In the genomic region with DNA sequence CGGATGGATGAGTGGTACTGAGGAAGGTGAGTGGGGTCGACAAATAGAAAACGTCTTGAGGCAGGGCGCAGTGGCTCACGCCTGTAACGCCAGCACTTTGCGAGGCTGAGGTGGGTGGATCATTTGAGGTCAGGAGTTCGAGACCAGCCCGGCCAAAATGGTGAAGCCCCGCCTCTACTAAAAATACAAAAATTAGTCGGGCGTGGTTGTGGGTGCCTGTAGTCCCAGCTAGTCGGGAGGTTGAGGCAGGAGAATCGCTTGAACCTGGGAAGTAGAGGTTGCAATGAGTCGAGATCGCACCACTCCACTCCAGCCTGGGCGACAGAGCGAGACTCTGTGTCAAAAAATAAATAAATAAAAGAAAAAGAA, we compare ENCODE assay signal across 9 cellular contexts. TPM values are rescaled to one million over a fixed set of nuclear protein-coding genes. Genes with fewer than 3 reads are reported as not detected.
DNase-seq lines count a peak whose midpoint lies in the region; ATAC-seq, FAIRE-seq and TF ChIP-seq lines count a peak whose summit lies in the region.
"Not testable (repeated sequence)": the region's sequence is repeated elsewhere in the genome, so short reads cannot be mapped to it uniquely, and the experiment has no call there.
"Had no signal": no experiment of that assay in that cellular context is flagged by ENCODE, and none has a peak within 500 bp of the region (broad histone marks: within the 10 kb centered on the region; RNA-seq: fewer than 3 reads in every experiment).

No MANE protein-coding gene starts in this region.

- not testable (repeated sequence) for H2AFZ ChIP-seq in OCI-LY3 (ENCODE audit: low read depth, low read length)
- peak overlapping the region; percentile 94 for H2AFZ ChIP-seq in K562 (ENCODE audit: low read depth, low read length)

- not testable (repeated sequence) for H3K36me3 Mint-ChIP-seq in activated CD8-positive, alpha-beta T cell treated with anti-CD3 and anti-CD28 coated beads for 36 hours (ENCODE audit: low read depth)

- H3K9me1 ChIP-seq in K562 (ENCODE audit: control insufficient read depth, insufficient read depth, low read length): not testable (repeated sequence)

- H3K36me3 ChIP-seq in GM06990 (ENCODE audit: control insufficient read depth, insufficient read depth, low read length); K562 (ENCODE audit: control insufficient read depth, insufficient read depth, low read length); cardiac muscle cell; mesodermal cell (ENCODE audit: control insufficient read depth, insufficient read depth, low read length); sigmoid colon; upper lobe of left lung: not testable (repeated sequence)
- H3K36me3 ChIP-seq in OCI-LY3 (replicated peaks; ENCODE audit: low read depth, low read length): peaks cover 30% of the 10 kb centered on the region

- not testable (repeated sequence) for ATAC-seq in activated CD8-positive, alpha-beta T cell treated with anti-CD3 and anti-CD28 coated beads for 36 hours; K562; upper lobe of left lung (ENCODE audit: low FRiP score in 2 of 2)

- BruUV-seq in K562 (replicated peaks; lab: Mats Ljungman, UMichigan): not testable (repeated sequence)

- not testable (repeated sequence) for TF ChIP-seq RAD21 in K562 (CRISPR knock-in tag; conservative IDR thresholded peaks at IDR 0.05 in 1 of 2, IDR thresholded peaks at IDR 0.05 in 1 of 2)

- H3K27ac Mint-ChIP-seq in activated CD8-positive, alpha-beta T cell treated with anti-CD3 and anti-CD28 coated beads for 36 hours: not testable (repeated sequence)

- peak overlapping the region; percentile 38; the same call in 1 of the 2 replicates for H3K9ac ChIP-seq in OCI-LY3 (ENCODE audit: low read length)
- peak overlapping the region; percentile 71 to 89 for H3K9ac ChIP-seq in K562 (ENCODE audit: insufficient read depth in 1 of 2, low read depth in 2 of 2, low read length in 2 of 2)

- peak overlapping the region; percentile 99 for H3K4me2 ChIP-seq in OCI-LY3 (ENCODE audit: low read length)
- H3K4me2 ChIP-seq in K562 (ENCODE audit: insufficient read depth, low read length): peak overlapping the region; percentile 89

- TF ChIP-seq CTCF in GM06990 (IDR thresholded peaks at IDR 0.05; ENCODE audit: insufficient read depth, low read length, poor library complexity, severe bottlenecking); OCI-LY3 (IDR thresholded peaks at IDR 0.05; ENCODE audit: low read depth, low read length); activated CD8-positive, alpha-beta T cell treated with anti-CD3 and anti-CD28 coated beads for 36 hours (IDR thresholded peaks at IDR 0.05); K562 (IDR thresholded peaks at IDR 0.05 in 2 of 3, conservative IDR thresholded peaks at IDR 0.05 in 1 of 3; ENCODE audit: insufficient read depth in 2 of 3, low read depth in 1 of 3, low read length in 3 of 3); cardiac muscle cell (IDR thresholded peaks at IDR 0.05; ENCODE audit: low read depth, low read length); sigmoid colon (IDR thresholded peaks at IDR 0.05); upper lobe of left lung (IDR thresholded peaks at IDR 0.05): not testable (repeated sequence)

- TF ChIP-seq POLR2A in K562 (conservative IDR thresholded peaks at IDR 0.05): peak; percentile 54
- TF ChIP-seq POLR2A in sigmoid colon (IDR thresholded peaks at IDR 0.05); upper lobe of left lung (IDR thresholded peaks at IDR 0.05): not testable (repeated sequence)

- not testable (repeated sequence) for TF ChIP-seq EP300 in K562 (IDR thresholded peaks at IDR 0.05; ENCODE audit: low read length); sigmoid colon (IDR thresholded peaks at IDR 0.05); upper lobe of left lung (IDR thresholded peaks at IDR 0.05)

- H3K4me1 ChIP-seq in OCI-LY3 (ENCODE audit: low read length) (peaks cover 60% of the 10 kb centered on the region), K562 (replicated peaks in 1 of 2; ENCODE audit: control insufficient read depth in 2 of 2, insufficient read depth in 2 of 2, low read length in 2 of 2) (peaks cover 48 to 89% of the 10 kb centered on the region in 2 experiments), cardiac muscle cell (ENCODE audit: low read depth) (peaks cover 33% of the 10 kb centered on the region), sigmoid colon (peaks cover 0 to 49% (median 40%) of the 10 kb centered on the region in 4 donors), upper lobe of left lung (peaks cover 53 to 79% (median 64%) of the 10 kb centered on the region in 4 donors)
- not testable (repeated sequence) for H3K4me1 ChIP-seq in mesodermal cell (ENCODE audit: control insufficient read depth, insufficient read depth, low read length, poor library complexity, severe bottlenecking)

- peaks cover 14% of the 10 kb centered on the region; the same call in 1 of the 2 replicates for H3K79me2 ChIP-seq in OCI-LY3 (ENCODE audit: low read length)
- H3K79me2 ChIP-seq in K562 (ENCODE audit: control insufficient read depth, insufficient read depth, low read length): peaks cover 41% of the 10 kb centered on the region

- H3K27me3 Mint-ChIP-seq in activated CD8-positive, alpha-beta T cell treated with anti-CD3 and anti-CD28 coated beads for 36 hours: peaks cover 65% of the 10 kb centered on the region

- not testable (repeated sequence) for DNase-seq in GM06990 (ENCODE audit: extremely low read depth, insufficient read length); activated CD8-positive, alpha-beta T cell treated with anti-CD3 and anti-CD28 coated beads for 36 hours; K562 (ENCODE audit: extremely low read depth in 1 of 4, low spot score in 3 of 4); cardiac muscle cell (ENCODE audit: low read depth in 1 of 2, low spot score in 1 of 2); sigmoid colon; upper lobe of left lung

- H3K4me1 Mint-ChIP-seq in activated CD8-positive, alpha-beta T cell treated with anti-CD3 and anti-CD28 coated beads for 36 hours (ENCODE audit: low read depth): peaks cover 59% of the 10 kb centered on the region

- not testable (repeated sequence) for H3K9me3 Mint-ChIP-seq in activated CD8-positive, alpha-beta T cell treated with anti-CD3 and anti-CD28 coated beads for 36 hours

- not testable (repeated sequence) for H3K27me3 ChIP-seq in GM06990 (replicated peaks; ENCODE audit: control insufficient read depth, insufficient read depth, low read length); OCI-LY3 (ENCODE audit: low read depth, low read length); K562 (ENCODE audit: control insufficient read depth in 2 of 2, insufficient read depth in 2 of 2, low read length in 2 of 2); cardiac muscle cell
- H3K27me3 ChIP-seq in sigmoid colon: peaks cover 50 to 91% (median 90%) of the 10 kb centered on the region in 3 donors
- peaks cover 0 to 32% (median 3%) of the 10 kb centered on the region in 4 donors for H3K27me3 ChIP-seq in upper lobe of left lung

- POLR2A ChIA-PET in activated CD8-positive, alpha-beta T cell treated with anti-CD3 and anti-CD28 coated beads for 36 hours (lab: Charles Lee): not testable (repeated sequence)
- POLR2A ChIA-PET in K562 (lab: Yijun Ruan, JAX): interaction anchor here (1.0 kb wide), 3 partner anchors 12 to 67 kb away, joined by 3 read pairs; no protein-coding TSS in a partner anchor

- H3K4me3 Mint-ChIP-seq in activated CD8-positive, alpha-beta T cell treated with anti-CD3 and anti-CD28 coated beads for 36 hours: peak overlapping the region; percentile 50

- in situ Hi-C loops in K562 (cut with MboI): loop anchor here (10.0 kb wide), 1 partner anchor 1215 kb away; the partner anchor contains the start of genes C19orf73, LIN7B and PPFIA3

- intact Hi-C loops in activated CD8-positive, alpha-beta T cell treated with anti-CD3 and anti-CD28 coated beads for 36 hours (cut with micrococcal nuclease); sigmoid colon (cut with DNase I): not testable (repeated sequence)
- intact Hi-C loops in K562 (cut with micrococcal nuclease): loop anchor here (5.0 kb wide), 1 partner anchor 63 kb away; no protein-coding TSS in a partner anchor

- WGBS in K562 (ENCODE audit: insufficient coverage, low coverage, missing lambda C conversion rate): 4% methylated on average over 18 of the region's 18 CpGs
- 46 to 48% methylated on average over 16 to 17 of the region's 18 CpGs for WGBS in mesodermal cell (ENCODE audit: insufficient coverage in 2 of 2), 2 experiments
- WGBS in sigmoid colon, 2 donors: 15 to 21% methylated on average over 18 of the region's 18 CpGs
- 15 to 16% methylated on average over 18 of the region's 18 CpGs for WGBS in upper lobe of left lung, 2 donors

- H3K4me3 ChIP-seq in GM06990 (replicated peaks; ENCODE audit: low read depth, low read length): peak overlapping the region; percentile 67
- peak overlapping the region; percentile 69 for H3K4me3 ChIP-seq in OCI-LY3 (ENCODE audit: low read length)
- peak overlapping the region; percentile 42 for H3K4me3 ChIP-seq in K562
- peak overlapping the region; percentile 32 for H3K4me3 ChIP-seq in cardiac muscle cell
- peak overlapping the region; percentile 40 for H3K4me3 ChIP-seq in mesodermal cell (ENCODE audit: extremely low read depth, insufficient read depth, low read length, poor library complexity, severe bottlenecking)
- peak overlapping the region in 3 of 4 donors; percentile 2 to 33 (median 23) for H3K4me3 ChIP-seq in sigmoid colon
- H3K4me3 ChIP-seq in upper lobe of left lung: peak overlapping the region in 3 of 4 donors; percentile 32 to 50 (median 49)

- not testable (repeated sequence) for FAIRE-seq in K562 (lab: Jason Lieb, UNC)

- H3K27ac ChIP-seq in OCI-LY3 (ENCODE audit: low read length) (peak overlapping the region; percentile 97), K562 (ENCODE audit: extremely low read depth, low read depth, low read length) (peak overlapping the region; percentile 76), cardiac muscle cell (peak overlapping the region; percentile 57), mesodermal cell (ENCODE audit: low read depth, low read length, severe bottlenecking) (peak overlapping the region; percentile 71), sigmoid colon (peak overlapping the region in 3 of 4 donors; percentile 16 to 83 (median 50)), upper lobe of left lung (peak overlapping the region; percentile 36 to 77 (median 56))

- CTCF ChIA-PET in activated CD8-positive, alpha-beta T cell treated with anti-CD3 and anti-CD28 coated beads for 36 hours (lab: Charles Lee); K562 (lab: Yijun Ruan, JAX; ENCODE audit: low intra/inter-chr PET ratio): not testable (repeated sequence)

- H4K20me1 ChIP-seq in OCI-LY3 (ENCODE audit: insufficient read depth, low read length) (peaks cover 15% of the 10 kb centered on the region), K562 (replicated peaks; ENCODE audit: control insufficient read depth, insufficient read depth, low read length) (peaks cover 28% of the 10 kb centered on the region)

- not testable (repeated sequence) for H3K9me3 ChIP-seq in OCI-LY3 (ENCODE audit: insufficient read depth, low read length); K562 (replicated peaks; ENCODE audit: control insufficient read depth, insufficient read depth, low read depth, low read length); cardiac muscle cell (ENCODE audit: low read depth); mesodermal cell (ENCODE audit: control insufficient read depth, low read length); sigmoid colon; upper lobe of left lung

RNA-seq across cellular contexts. Expression of gene KCNC3, which starts 0.7 kb away (rescaled TPM):
- under 1 TPM; 0.77 to 0.81 TPM for total RNA-seq in activated CD8-positive, alpha-beta T cell treated with anti-CD3 and anti-CD28 coated beads for 36 hours
- total RNA-seq in K562 (2011; cell fraction: chromatin; rRNA removed; ENCODE audit: low replicate concordance): 19.8 and 38.5 TPM in 2 replicates
- 17.0 and 18.4 TPM in 2 replicates for total RNA-seq in K562 (2011; cell fraction: nucleolus; rRNA removed)
- total RNA-seq in K562 (2011; cell fraction: nucleoplasm; rRNA removed): 18.8 and 48.6 TPM in 2 replicates
- total RNA-seq in K562 (2014; rRNA removed): 1.8 and 4.0 TPM in 2 replicates
- total RNA-seq in K562 (2014; rRNA removed; fragmentation: Illumina TruSeq; extraction: Trizol): 1.4 and 1.7 TPM in 2 replicates
- 2.1 and 3.0 TPM in 2 replicates for total RNA-seq in K562 (2015; rRNA removed; fragmentation: Illumina TruSeq; extraction: Trizol)
- 20.2 and 26.2 TPM in 2 replicates for total RNA-seq in K562 (2021)
- 2.0 and 3.7 TPM in 2 replicates for polyA plus RNA-seq in K562 (2011; rRNA removed)
- 2.0 and 2.7 TPM in 2 replicates for polyA plus RNA-seq in K562 (2011; cell fraction: cytosol; rRNA removed)
- polyA plus RNA-seq in K562 (2011; cell fraction: nucleus; rRNA removed): 12.7 and 28.1 TPM in 2 replicates
- 10.3 and 13.2 TPM in 2 replicates for polyA plus RNA-seq in K562 (2012)
- 14.9 and 16.4 TPM in 2 replicates for polyA plus RNA-seq in K562 (2014; fragmentation: Illumina TruSeq; extraction: Trizol)
- under 1 TPM; 0.03 to 0.06 TPM for polyA plus RNA-seq in K562 (2014; fragmentation: Nextera tagmentation; extraction: Ambion mirVana)
- polyA plus RNA-seq in K562 (2014; rRNA removed): 13.2 and 14.2 TPM in 2 replicates
- polyA minus RNA-seq in K562 (2011; rRNA and poly(A)+ RNA removed): 1.2 and 2.0 TPM in 2 replicates
- 8.9 and 10.9 TPM in 2 replicates for polyA minus RNA-seq in K562 (2011; cell fraction: cytosol; rRNA and poly(A)+ RNA removed)
- 7.8 and 7.9 TPM in 2 replicates for polyA minus RNA-seq in K562 (2011; cell fraction: nucleus; rRNA and poly(A)+ RNA removed)
- total RNA-seq in cardiac muscle cell: 6.9 and 8.2 TPM in 2 replicates
- 4.3 and 6.9 TPM in 2 replicates for polyA plus RNA-seq in cardiac muscle cell
- 4.1 TPM for polyA plus RNA-seq in mesodermal cell (2013, experiment 1 of 2)
- polyA plus RNA-seq in mesodermal cell (2013, experiment 2 of 2): 2.7 TPM
- total RNA-seq in sigmoid colon: under 1 TPM in 2 of 4 donors, not detected in 2; 0.36 to 0.83 TPM
- 1 to 10 TPM in 1 of 3 donors, under 1 TPM in 1, not detected in 1; 0.92 to 1.6 TPM for polyA plus RNA-seq in sigmoid colon
- 10 to 100 TPM in 4 of 6 donors, 1 to 10 TPM in 2; 3.8 to 15.7 (median 12.2) TPM for total RNA-seq in upper lobe of left lung

RNA-seq across cellular contexts. Expression of gene NAPSA, which starts 35.5 kb away (rescaled TPM):
- total RNA-seq in activated CD8-positive, alpha-beta T cell treated with anti-CD3 and anti-CD28 coated beads for 36 hours: 10 to 100 TPM; 18.3 to 20.0 TPM
- 3.9 and 8.3 TPM in 2 replicates for total RNA-seq in K562 (2011; cell fraction: chromatin; rRNA removed; ENCODE audit: low replicate concordance)
- total RNA-seq in K562 (2011; cell fraction: nucleolus; rRNA removed): 5.0 and 5.5 TPM in 2 replicates
- total RNA-seq in K562 (2011; cell fraction: nucleoplasm; rRNA removed): 3.6 and 5.6 TPM in 2 replicates
- total RNA-seq in K562 (2014; rRNA removed) (0.41 and 0.78 TPM in 2 replicates), K562 (2014; rRNA removed; fragmentation: Illumina TruSeq; extraction: Trizol) (0.45 and 0.65 TPM in 2 replicates), K562 (2015; rRNA removed; fragmentation: Illumina TruSeq; extraction: Trizol) (0.45 and 0.76 TPM in 2 replicates), K562 (2021) (1.9 and 2.3 TPM in 2 replicates), cardiac muscle cell (0.32 and 3.5 TPM in 2 replicates), sigmoid colon (under 1 TPM in 2 of 4 donors, not detected in 2; 0.55 to 0.95 TPM), upper lobe of left lung (1,000 to 10,000 TPM; 1,043 to 3,140 (median 1,660) TPM)
- polyA plus RNA-seq in K562 (2011; rRNA removed) (1.2 and 1.9 TPM in 2 replicates), K562 (2014; fragmentation: Illumina TruSeq; extraction: Trizol) (0.89 and 1.1 TPM in 2 replicates), K562 (2014; fragmentation: Nextera tagmentation; extraction: Ambion mirVana) (under 1 TPM; 0.25 to 0.49 TPM), K562 (2014; rRNA removed) (0.69 and 1.6 TPM in 2 replicates), cardiac muscle cell (0.53 and 1.8 TPM in 2 replicates), sigmoid colon (1 to 10 TPM in 2 of 3 donors, under 1 TPM in 1; 0.69 to 2.4 (median 2.0) TPM)
- polyA plus RNA-seq in K562 (2011; cell fraction: cytosol; rRNA removed): 1.4 and 1.9 TPM in 2 replicates
- polyA plus RNA-seq in K562 (2011; cell fraction: nucleus; rRNA removed): 11.3 and 12.5 TPM in 2 replicates
- 2.0 and 3.0 TPM in 2 replicates for polyA plus RNA-seq in K562 (2012)
- 0.42 and 0.57 TPM in 2 replicates for polyA minus RNA-seq in K562 (2011; rRNA and poly(A)+ RNA removed)
- 1.5 TPM in 1 of 2 replicates, not detected in the other for polyA minus RNA-seq in K562 (2011; cell fraction: cytosol; rRNA and poly(A)+ RNA removed)
- polyA minus RNA-seq in K562 (2011; cell fraction: nucleus; rRNA and poly(A)+ RNA removed): 2.0 and 2.2 TPM in 2 replicates
- polyA plus RNA-seq in mesodermal cell (2013, experiment 1 of 2): 0.37 TPM
- 0.46 TPM for polyA plus RNA-seq in mesodermal cell (2013, experiment 2 of 2)
- total RNA-seq: RPMI7951 had no signal

RNA-seq across cellular contexts. Expression of gene NR1H2, which starts 46.3 kb away (rescaled TPM):
- 10 to 100 TPM; 50.9 to 52.3 TPM for total RNA-seq in activated CD8-positive, alpha-beta T cell treated with anti-CD3 and anti-CD28 coated beads for 36 hours
- 31.6 and 83.2 TPM in 2 replicates for total RNA-seq in K562 (2011; cell fraction: chromatin; rRNA removed; ENCODE audit: low replicate concordance)
- 66.3 and 72.5 TPM in 2 replicates for total RNA-seq in K562 (2011; cell fraction: nucleolus; rRNA removed)
- total RNA-seq in K562 (2011; cell fraction: nucleoplasm; rRNA removed): 41.0 and 45.6 TPM in 2 replicates
- total RNA-seq in K562 (2014; rRNA removed) (51.4 and 68.1 TPM in 2 replicates), K562 (2014; rRNA removed; fragmentation: Illumina TruSeq; extraction: Trizol) (10.6 and 12.3 TPM in 2 replicates), K562 (2015; rRNA removed; fragmentation: Illumina TruSeq; extraction: Trizol) (32.9 and 35.0 TPM in 2 replicates), K562 (2021) (56.7 and 58.2 TPM in 2 replicates), cardiac muscle cell (58.4 and 60.1 TPM in 2 replicates), sigmoid colon (100 to 1,000 TPM in 3 of 4 donors, 10 to 100 TPM in 1; 92.5 to 143 (median 109) TPM), upper lobe of left lung (100 to 1,000 TPM in 4 of 6 donors, 10 to 100 TPM in 2; 98.3 to 170 (median 123) TPM)
- polyA plus RNA-seq in K562 (2011; rRNA removed) (24.0 and 37.5 TPM in 2 replicates), K562 (2014; fragmentation: Illumina TruSeq; extraction: Trizol) (23.8 and 51.0 TPM in 2 replicates), K562 (2014; fragmentation: Nextera tagmentation; extraction: Ambion mirVana) (1 to 10 TPM in 1 of 2 experiments, under 1 TPM in 1; 0.11 to 1.5 TPM), K562 (2014; rRNA removed) (61.9 and 73.8 TPM in 2 replicates), cardiac muscle cell (58.3 and 62.0 TPM in 2 replicates), sigmoid colon (10 to 100 TPM; 58.9 to 72.8 (median 65.4) TPM)
- polyA plus RNA-seq in K562 (2011; cell fraction: cytosol; rRNA removed): 42.2 and 70.3 TPM in 2 replicates
- polyA plus RNA-seq in K562 (2011; cell fraction: nucleus; rRNA removed): 71.7 and 110 TPM in 2 replicates
- 51.4 and 65.3 TPM in 2 replicates for polyA plus RNA-seq in K562 (2012)
- 12.7 and 17.8 TPM in 2 replicates for polyA minus RNA-seq in K562 (2011; rRNA and poly(A)+ RNA removed)
- 15.7 and 17.4 TPM in 2 replicates for polyA minus RNA-seq in K562 (2011; cell fraction: cytosol; rRNA and poly(A)+ RNA removed)
- 28.8 and 37.7 TPM in 2 replicates for polyA minus RNA-seq in K562 (2011; cell fraction: nucleus; rRNA and poly(A)+ RNA removed)
- 26.9 TPM for polyA plus RNA-seq in mesodermal cell (2013, experiment 1 of 2)
- 21.0 TPM for polyA plus RNA-seq in mesodermal cell (2013, experiment 2 of 2)

RNA-seq across cellular contexts. Expression of gene POLD1, which starts 54.2 kb away (rescaled TPM):
- 100 to 1,000 TPM; 214 to 215 TPM for total RNA-seq in activated CD8-positive, alpha-beta T cell treated with anti-CD3 and anti-CD28 coated beads for 36 hours
- 79.9 and 373 TPM in 2 replicates for total RNA-seq in K562 (2011; cell fraction: chromatin; rRNA removed; ENCODE audit: low replicate concordance)
- total RNA-seq in K562 (2011; cell fraction: nucleolus; rRNA removed): 460 and 477 TPM in 2 replicates
- 147 and 179 TPM in 2 replicates for total RNA-seq in K562 (2011; cell fraction: nucleoplasm; rRNA removed)
- total RNA-seq in K562 (2014; rRNA removed) (258 and 338 TPM in 2 replicates), K562 (2014; rRNA removed; fragmentation: Illumina TruSeq; extraction: Trizol) (15.3 and 28.3 TPM in 2 replicates), K562 (2015; rRNA removed; fragmentation: Illumina TruSeq; extraction: Trizol) (89.4 and 95.2 TPM in 2 replicates), K562 (2021) (296 and 312 TPM in 2 replicates), cardiac muscle cell (70.7 and 73.8 TPM in 2 replicates), sigmoid colon (10 to 100 TPM in 3 of 4 donors, 1 to 10 TPM in 1; 9.6 to 20.5 (median 10.0) TPM), upper lobe of left lung (10 to 100 TPM; 20.5 to 66.0 (median 44.0) TPM)
- polyA plus RNA-seq in K562 (2011; rRNA removed) (45.2 and 88.6 TPM in 2 replicates), K562 (2014; fragmentation: Illumina TruSeq; extraction: Trizol) (47.8 and 97.9 TPM in 2 replicates), K562 (2014; fragmentation: Nextera tagmentation; extraction: Ambion mirVana) (1 to 10 TPM; 1.3 to 6.4 TPM), K562 (2014; rRNA removed) (161 and 163 TPM in 2 replicates), cardiac muscle cell (62.3 and 74.3 TPM in 2 replicates), sigmoid colon (10 to 100 TPM; 10.8 to 44.2 (median 19.0) TPM)
- 86.2 and 222 TPM in 2 replicates for polyA plus RNA-seq in K562 (2011; cell fraction: cytosol; rRNA removed)
- polyA plus RNA-seq in K562 (2011; cell fraction: nucleus; rRNA removed): 460 and 607 TPM in 2 replicates
- 164 and 224 TPM in 2 replicates for polyA plus RNA-seq in K562 (2012)
- polyA minus RNA-seq in K562 (2011; rRNA and poly(A)+ RNA removed): 33.3 and 52.7 TPM in 2 replicates
- polyA minus RNA-seq in K562 (2011; cell fraction: cytosol; rRNA and poly(A)+ RNA removed): 165 and 236 TPM in 2 replicates
- polyA minus RNA-seq in K562 (2011; cell fraction: nucleus; rRNA and poly(A)+ RNA removed): 166 and 171 TPM in 2 replicates
- 55.9 TPM for polyA plus RNA-seq in mesodermal cell (2013, experiment 1 of 2)
- polyA plus RNA-seq in mesodermal cell (2013, experiment 2 of 2): 43.8 TPM

Comparison
In these comparisons a context has a peak if more than half of its experiments do, and no peak if none do; other contexts are left out.
1. RNA of gene NAPSA, which starts 35.5 kb away (total RNA-seq): 1,043 to 3,140 TPM in upper lobe of left lung; 18.3 to 20.0 TPM in activated CD8-positive, alpha-beta T cell treated with anti-CD3 and anti-CD28 coated beads for 36 hours, 0.32 to 3.5 TPM in cardiac muscle cell, 0.41 to 8.3 TPM in K562 and 0.55 to 0.95 TPM in sigmoid colon; every median in the first group is over 10 times any median in the second.
2. Peak in every context shown above with its lines, with median percentiles within 50 percentile points of each other: H3K4me3 ChIP-seq and H3K27ac ChIP-seq.